ENCODE assay signal across 1 cellular context in genomic region chr13:32499538-32500210, GRCh38.
A peak's percentile ranks its signal among the peaks of the same experiment; 100 is the strongest.
TF ChIP-seq lines count a peak whose summit lies in the region.

No MANE protein-coding gene starts in this region.

TF ChIP-seq in HepG2, 621 proteins besides CTCF, POLR2A, EP300 and RAD21 (continued from another document and continues in another):
- TF ChIP-seq, protein P1, sequence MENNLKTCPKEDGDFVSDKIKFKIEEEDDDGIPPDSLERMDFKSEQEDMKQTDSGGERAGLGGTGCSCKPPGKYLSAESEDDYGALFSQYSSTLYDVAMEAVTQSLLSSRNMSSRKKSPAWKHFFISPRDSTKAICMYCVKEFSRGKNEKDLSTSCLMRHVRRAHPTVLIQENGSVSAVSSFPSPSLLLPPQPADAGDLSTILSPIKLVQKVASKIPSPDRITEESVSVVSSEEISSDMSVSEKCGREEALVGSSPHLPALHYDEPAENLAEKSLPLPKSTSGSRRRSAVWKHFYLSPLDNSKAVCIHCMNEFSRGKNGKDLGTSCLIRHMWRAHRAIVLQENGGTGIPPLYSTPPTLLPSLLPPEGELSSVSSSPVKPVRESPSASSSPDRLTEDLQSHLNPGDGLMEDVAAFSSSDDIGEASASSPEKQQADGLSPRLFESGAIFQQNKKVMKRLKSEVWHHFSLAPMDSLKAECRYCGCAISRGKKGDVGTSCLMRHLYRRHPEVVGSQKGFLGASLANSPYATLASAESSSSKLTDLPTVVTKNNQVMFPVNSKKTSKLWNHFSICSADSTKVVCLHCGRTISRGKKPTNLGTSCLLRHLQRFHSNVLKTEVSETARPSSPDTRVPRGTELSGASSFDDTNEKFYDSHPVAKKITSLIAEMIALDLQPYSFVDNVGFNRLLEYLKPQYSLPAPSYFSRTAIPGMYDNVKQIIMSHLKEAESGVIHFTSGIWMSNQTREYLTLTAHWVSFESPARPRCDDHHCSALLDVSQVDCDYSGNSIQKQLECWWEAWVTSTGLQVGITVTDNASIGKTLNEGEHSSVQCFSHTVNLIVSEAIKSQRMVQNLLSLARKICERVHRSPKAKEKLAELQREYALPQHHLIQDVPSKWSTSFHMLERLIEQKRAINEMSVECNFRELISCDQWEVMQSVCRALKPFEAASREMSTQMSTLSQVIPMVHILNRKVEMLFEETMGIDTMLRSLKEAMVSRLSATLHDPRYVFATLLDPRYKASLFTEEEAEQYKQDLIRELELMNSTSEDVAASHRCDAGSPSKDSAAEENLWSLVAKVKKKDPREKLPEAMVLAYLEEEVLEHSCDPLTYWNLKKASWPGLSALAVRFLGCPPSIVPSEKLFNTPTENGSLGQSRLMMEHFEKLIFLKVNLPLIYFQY (CRISPR knock-in tag; IDR thresholded peaks at IDR 0.05; ENCODE audit: borderline replicate concordance), result peak; percentile 26; the same call in 1 of the 2 replicates
- TF ChIP-seq ZNF232 (CRISPR knock-in tag; IDR thresholded peaks at IDR 0.05; ENCODE audit: borderline replicate concordance) (no peak), FOXA3 (CRISPR knock-in tag; IDR thresholded peaks at IDR 0.05) (peak; percentile 42; the same call in 1 of the 2 replicates), ZSCAN20 (CRISPR knock-in tag; IDR thresholded peaks at IDR 0.05; ENCODE audit: borderline replicate concordance) (no peak), KMT2B (CRISPR knock-in tag; IDR thresholded peaks at IDR 0.05) (no peak), ZNF75D (CRISPR knock-in tag; IDR thresholded peaks at IDR 0.05; ENCODE audit: borderline replicate concordance) (no peak), RARA (CRISPR knock-in tag; IDR thresholded peaks at IDR 0.05) (peak; percentile 41; the same call in 1 of the 2 replicates), FOXJ3 (CRISPR knock-in tag; IDR thresholded peaks at IDR 0.05; ENCODE audit: borderline replicate concordance) (no peak), MBNL3 (CRISPR knock-in tag; conservative IDR thresholded peaks at IDR 0.05) (no peak), ZNF766 (CRISPR knock-in tag; IDR thresholded peaks at IDR 0.05; ENCODE audit: borderline replicate concordance) (no peak), ZNF331 (CRISPR knock-in tag; IDR thresholded peaks at IDR 0.05) (peak; percentile 13; the same call in 1 of the 2 replicates), PRMT3 (CRISPR knock-in tag; IDR thresholded peaks at IDR 0.05; ENCODE audit: borderline replicate concordance, low read depth) (no peak), SP4 (CRISPR knock-in tag; IDR thresholded peaks at IDR 0.05) (no peak), ZNF549 (CRISPR knock-in tag; IDR thresholded peaks at IDR 0.05) (no peak), SMC3 (IDR thresholded peaks at IDR 0.05; ENCODE audit: low read length) (no peak), TSC22D2 (CRISPR knock-in tag; IDR thresholded peaks at IDR 0.05; ENCODE audit: borderline replicate concordance) (no peak), ZNF556 (CRISPR knock-in tag; IDR thresholded peaks at IDR 0.05; ENCODE audit: borderline replicate concordance) (no peak), ZNF7 (CRISPR knock-in tag; IDR thresholded peaks at IDR 0.05) (no peak), ZNF34 (CRISPR knock-in tag; IDR thresholded peaks at IDR 0.05; ENCODE audit: borderline replicate concordance) (no peak), PHF21A (CRISPR knock-in tag; IDR thresholded peaks at IDR 0.05) (peak; percentile 67), PPARG (CRISPR knock-in tag; conservative IDR thresholded peaks at IDR 0.05) (peak; percentile 22), CSRNP1 (CRISPR knock-in tag; IDR thresholded peaks at IDR 0.05) (no peak), HOXA3 (CRISPR knock-in tag; IDR thresholded peaks at IDR 0.05) (no peak; the same call in 1 of the 2 replicates), ZSCAN21 (CRISPR knock-in tag; IDR thresholded peaks at IDR 0.05; ENCODE audit: borderline replicate concordance) (no peak), ZSCAN31 (CRISPR knock-in tag; IDR thresholded peaks at IDR 0.05; ENCODE audit: low read depth) (0 out of 2 replicates have a peak, but pooled peaks have one; percentile 42), TEF (CRISPR knock-in tag; IDR thresholded peaks at IDR 0.05) (no peak), TOE1 (CRISPR knock-in tag; IDR thresholded peaks at IDR 0.05) (no peak), ZBTB1 (CRISPR knock-in tag; IDR thresholded peaks at IDR 0.05; ENCODE audit: borderline replicate concordance) (no peak), ZFP82 (CRISPR knock-in tag; IDR thresholded peaks at IDR 0.05; ENCODE audit: borderline replicate concordance) (no peak), GATA4 (IDR thresholded peaks at IDR 0.05; ENCODE audit: borderline replicate concordance, low read depth) (no peak), ONECUT2 (CRISPR knock-in tag; IDR thresholded peaks at IDR 0.05) (no peak), NPAS2 (CRISPR knock-in tag; IDR thresholded peaks at IDR 0.05; ENCODE audit: borderline replicate concordance) (no peak), ZNF709 (CRISPR knock-in tag; IDR thresholded peaks at IDR 0.05) (no peak), ZNF446 (CRISPR knock-in tag; IDR thresholded peaks at IDR 0.05) (no peak), ZNF3 (CRISPR knock-in tag; IDR thresholded peaks at IDR 0.05) (no peak), TARDBP (CRISPR knock-in tag; IDR thresholded peaks at IDR 0.05) (no peak), ZNF724P (CRISPR knock-in tag; IDR thresholded peaks at IDR 0.05; ENCODE audit: borderline replicate concordance) (no peak), ZNF780A (CRISPR knock-in tag; IDR thresholded peaks at IDR 0.05) (no peak), SYNCRIP (IDR thresholded peaks at IDR 0.05; ENCODE audit: insufficient read depth, low read depth, low read length) (no peak)
- TF ChIP-seq, protein P2, sequence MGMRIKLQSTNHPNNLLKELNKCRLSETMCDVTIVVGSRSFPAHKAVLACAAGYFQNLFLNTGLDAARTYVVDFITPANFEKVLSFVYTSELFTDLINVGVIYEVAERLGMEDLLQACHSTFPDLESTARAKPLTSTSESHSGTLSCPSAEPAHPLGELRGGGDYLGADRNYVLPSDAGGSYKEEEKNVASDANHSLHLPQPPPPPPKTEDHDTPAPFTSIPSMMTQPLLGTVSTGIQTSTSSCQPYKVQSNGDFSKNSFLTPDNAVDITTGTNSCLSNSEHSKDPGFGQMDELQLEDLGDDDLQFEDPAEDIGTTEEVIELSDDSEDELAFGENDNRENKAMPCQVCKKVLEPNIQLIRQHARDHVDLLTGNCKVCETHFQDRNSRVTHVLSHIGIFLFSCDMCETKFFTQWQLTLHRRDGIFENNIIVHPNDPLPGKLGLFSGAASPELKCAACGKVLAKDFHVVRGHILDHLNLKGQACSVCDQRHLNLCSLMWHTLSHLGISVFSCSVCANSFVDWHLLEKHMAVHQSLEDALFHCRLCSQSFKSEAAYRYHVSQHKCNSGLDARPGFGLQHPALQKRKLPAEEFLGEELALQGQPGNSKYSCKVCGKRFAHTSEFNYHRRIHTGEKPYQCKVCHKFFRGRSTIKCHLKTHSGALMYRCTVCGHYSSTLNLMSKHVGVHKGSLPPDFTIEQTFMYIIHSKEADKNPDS (CRISPR knock-in tag; IDR thresholded peaks at IDR 0.05), result no peak
- TF ChIP-seq, protein P3, sequence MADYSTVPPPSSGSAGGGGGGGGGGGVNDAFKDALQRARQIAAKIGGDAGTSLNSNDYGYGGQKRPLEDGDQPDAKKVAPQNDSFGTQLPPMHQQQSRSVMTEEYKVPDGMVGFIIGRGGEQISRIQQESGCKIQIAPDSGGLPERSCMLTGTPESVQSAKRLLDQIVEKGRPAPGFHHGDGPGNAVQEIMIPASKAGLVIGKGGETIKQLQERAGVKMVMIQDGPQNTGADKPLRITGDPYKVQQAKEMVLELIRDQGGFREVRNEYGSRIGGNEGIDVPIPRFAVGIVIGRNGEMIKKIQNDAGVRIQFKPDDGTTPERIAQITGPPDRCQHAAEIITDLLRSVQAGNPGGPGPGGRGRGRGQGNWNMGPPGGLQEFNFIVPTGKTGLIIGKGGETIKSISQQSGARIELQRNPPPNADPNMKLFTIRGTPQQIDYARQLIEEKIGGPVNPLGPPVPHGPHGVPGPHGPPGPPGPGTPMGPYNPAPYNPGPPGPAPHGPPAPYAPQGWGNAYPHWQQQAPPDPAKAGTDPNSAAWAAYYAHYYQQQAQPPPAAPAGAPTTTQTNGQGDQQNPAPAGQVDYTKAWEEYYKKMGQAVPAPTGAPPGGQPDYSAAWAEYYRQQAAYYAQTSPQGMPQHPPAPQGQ (CRISPR knock-in tag; IDR thresholded peaks at IDR 0.05; ENCODE audit: borderline replicate concordance), result no peak
- TF ChIP-seq, protein P4, sequence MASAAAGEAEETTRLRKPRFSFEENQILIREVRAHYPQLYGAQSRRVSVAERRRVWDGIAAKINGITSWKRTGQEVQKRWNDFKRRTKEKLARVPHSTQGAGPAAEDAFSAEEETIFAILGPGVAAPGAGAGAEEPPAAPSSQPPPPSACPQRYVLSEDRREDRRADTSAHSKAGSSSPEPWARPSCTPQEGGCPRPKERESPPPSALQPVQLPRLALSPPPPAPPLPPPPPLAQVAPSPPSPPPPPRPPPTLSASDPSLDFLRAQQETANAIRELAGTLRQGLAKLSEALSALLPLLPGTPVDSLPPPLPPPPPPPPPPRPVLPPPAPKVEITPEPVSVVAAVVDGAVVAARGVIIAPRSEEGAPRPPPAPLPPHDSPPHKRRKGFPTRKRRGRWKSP (CRISPR knock-in tag; IDR thresholded peaks at IDR 0.05), result 0 out of 2 replicates have a peak, but pooled peaks have one; percentile 35
- TF ChIP-seq, protein P5, sequence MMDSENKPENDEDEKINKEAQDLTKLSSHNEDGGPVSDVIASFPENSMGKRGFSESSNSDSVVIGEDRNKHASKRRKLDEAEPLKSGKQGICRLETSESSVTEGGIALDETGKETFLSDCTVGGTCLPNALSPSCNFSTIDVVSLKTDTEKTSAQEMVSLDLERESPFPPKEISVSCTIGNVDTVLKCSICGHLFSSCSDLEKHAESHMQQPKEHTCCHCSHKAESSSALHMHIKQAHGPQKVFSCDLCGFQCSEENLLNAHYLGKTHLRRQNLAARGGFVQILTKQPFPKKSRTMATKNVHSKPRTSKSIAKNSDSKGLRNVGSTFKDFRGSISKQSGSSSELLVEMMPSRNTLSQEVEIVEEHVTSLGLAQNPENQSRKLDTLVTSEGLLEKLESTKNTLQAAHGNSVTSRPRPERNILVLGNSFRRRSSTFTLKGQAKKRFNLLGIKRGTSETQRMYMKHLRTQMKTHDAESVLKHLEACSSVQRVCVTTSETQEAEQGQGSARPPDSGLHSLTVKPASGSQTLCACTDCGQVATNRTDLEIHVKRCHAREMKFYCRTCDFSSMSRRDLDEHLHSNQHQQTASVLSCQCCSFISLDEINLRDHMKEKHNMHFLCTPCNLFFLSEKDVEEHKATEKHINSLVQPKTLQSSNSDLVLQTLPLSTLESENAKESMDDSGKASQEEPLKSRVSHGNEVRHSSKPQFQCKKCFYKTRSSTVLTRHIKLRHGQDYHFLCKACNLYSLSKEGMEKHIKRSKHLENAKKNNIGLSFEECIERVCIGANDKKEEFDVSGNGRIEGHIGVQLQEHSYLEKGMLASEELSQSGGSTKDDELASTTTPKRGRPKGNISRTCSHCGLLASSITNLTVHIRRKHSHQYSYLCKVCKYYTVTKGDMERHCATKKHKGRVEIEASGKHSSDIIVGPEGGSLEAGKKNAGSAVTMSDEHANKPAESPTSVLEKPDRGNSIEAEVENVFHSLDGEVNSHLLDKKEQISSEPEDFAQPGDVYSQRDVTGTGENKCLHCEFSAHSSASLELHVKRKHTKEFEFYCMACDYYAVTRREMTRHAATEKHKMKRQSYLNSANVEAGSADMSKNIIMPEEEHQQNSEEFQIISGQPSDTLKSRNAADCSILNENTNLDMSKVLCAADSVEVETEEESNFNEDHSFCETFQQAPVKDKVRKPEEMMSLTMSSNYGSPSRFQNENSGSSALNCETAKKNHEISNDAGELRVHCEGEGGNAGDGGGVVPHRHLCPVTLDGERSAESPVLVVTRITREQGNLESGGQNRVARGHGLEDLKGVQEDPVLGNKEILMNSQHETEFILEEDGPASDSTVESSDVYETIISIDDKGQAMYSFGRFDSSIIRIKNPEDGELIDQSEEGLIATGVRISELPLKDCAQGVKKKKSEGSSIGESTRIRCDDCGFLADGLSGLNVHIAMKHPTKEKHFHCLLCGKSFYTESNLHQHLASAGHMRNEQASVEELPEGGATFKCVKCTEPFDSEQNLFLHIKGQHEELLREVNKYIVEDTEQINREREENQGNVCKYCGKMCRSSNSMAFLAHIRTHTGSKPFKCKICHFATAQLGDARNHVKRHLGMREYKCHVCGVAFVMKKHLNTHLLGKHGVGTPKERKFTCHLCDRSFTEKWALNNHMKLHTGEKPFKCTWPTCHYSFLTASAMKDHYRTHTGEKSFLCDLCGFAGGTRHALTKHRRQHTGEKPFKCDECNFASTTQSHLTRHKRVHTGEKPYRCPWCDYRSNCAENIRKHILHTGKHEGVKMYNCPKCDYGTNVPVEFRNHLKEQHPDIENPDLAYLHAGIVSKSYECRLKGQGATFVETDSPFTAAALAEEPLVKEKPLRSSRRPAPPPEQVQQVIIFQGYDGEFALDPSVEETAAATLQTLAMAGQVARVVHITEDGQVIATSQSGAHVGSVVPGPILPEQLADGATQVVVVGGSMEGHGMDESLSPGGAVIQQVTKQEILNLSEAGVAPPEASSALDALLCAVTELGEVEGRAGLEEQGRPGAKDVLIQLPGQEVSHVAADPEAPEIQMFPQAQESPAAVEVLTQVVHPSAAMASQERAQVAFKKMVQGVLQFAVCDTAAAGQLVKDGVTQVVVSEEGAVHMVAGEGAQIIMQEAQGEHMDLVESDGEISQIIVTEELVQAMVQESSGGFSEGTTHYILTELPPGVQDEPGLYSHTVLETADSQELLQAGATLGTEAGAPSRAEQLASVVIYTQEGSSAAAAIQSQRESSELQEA (CRISPR knock-in tag; IDR thresholded peaks at IDR 0.05; ENCODE audit: not compliant biosample characterization), result no peak
